In the genomic region with DNA sequence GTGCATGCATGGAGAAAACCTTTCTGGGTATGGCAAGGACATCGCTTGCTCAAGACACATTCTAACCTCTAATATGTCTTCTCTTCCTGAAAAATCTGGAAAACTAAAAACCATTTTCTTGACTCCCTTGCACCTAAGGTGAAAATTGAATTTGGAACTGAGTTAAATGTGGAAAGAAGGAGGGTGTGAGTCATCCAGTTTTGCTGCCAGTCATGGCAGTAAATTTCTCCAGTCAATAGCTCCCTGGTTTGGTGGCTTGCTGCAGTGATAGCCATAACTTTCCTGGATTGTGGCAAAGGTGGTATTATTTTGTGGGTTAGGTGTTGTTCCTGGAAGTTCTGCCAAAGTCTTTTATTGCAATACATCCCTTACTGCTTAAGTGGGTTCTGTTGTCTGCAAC, we compare ENCODE assay signal across 20 cellular contexts. TPM values are rescaled to one million over a fixed set of nuclear protein-coding genes. Genes with fewer than 3 reads are reported as not detected.
DNase-seq lines count a peak whose midpoint lies in the region; ATAC-seq and TF ChIP-seq lines count a peak whose summit lies in the region.
"Had no signal": no experiment of that assay in that cellular context is flagged by ENCODE, and none has a peak within 500 bp of the region (broad histone marks: within the 10 kb centered on the region; RNA-seq: fewer than 3 reads in every experiment).

No MANE protein-coding gene starts in this region.

- peaks cover 9 to 43% (median 30%) of the 10 kb centered on the region in 4 donors for H3K4me1 Mint-ChIP-seq in naive thymus-derived CD8-positive, alpha-beta T cell

- no peak overlapping the region for H3K9ac ChIP-seq in SK-N-SH

- ATAC-seq in SK-N-SH treated with all-trans-retinoic acid at 6 μM for 48 hours (no peak), HG03520 (IDR thresholded peaks at IDR 0.05; ENCODE audit: unreplicated experiment) (no peak)
- no peak for ATAC-seq in naive thymus-derived CD8-positive, alpha-beta T cell
- ATAC-seq: esophagus mucosa, GM12878, HCT116, Panc1 had no signal

- 96% methylated on average over 1 of the region's 1 CpG for WGBS in SK-N-SH (ENCODE audit: low lambda C conversion rate)

- TF ChIP-seq CTCF in SK-N-SH (IDR thresholded peaks at IDR 0.05) (no peak), choroid plexus epithelial cell (conservative IDR thresholded peaks at IDR 0.05; ENCODE audit: low read depth, low read length) (no peak)

- CTCF ChIA-PET in SK-N-SH (lab: Yijun Ruan, JAX) = no interaction called here

- H3K79me2 ChIP-seq in SK-N-SH (ENCODE audit: insufficient read depth) = peaks cover 94% of the 10 kb centered on the region

- H2AFZ ChIP-seq in SK-N-SH (ENCODE audit: low read depth) = no peak overlapping the region

- peak overlapping the region in 7 of 10 donors; percentile 0 to 44 (median 7) for H3K4me3 Mint-ChIP-seq in naive thymus-derived CD8-positive, alpha-beta T cell
- H3K4me3 Mint-ChIP-seq: CD14-positive monocyte had no signal

- no peak for TF ChIP-seq RAD21 in SK-N-SH (IDR thresholded peaks at IDR 0.05; ENCODE audit: low read length)

- H3F3A ChIP-seq in SK-N-SH (replicated peaks; ENCODE audit: insufficient read depth) = no peaks in the 10 kb centered on the region

- no peaks in the 10 kb centered on the region for H3K9me3 ChIP-seq in SK-N-SH
- no peaks in the 10 kb centered on the region for H3K9me3 ChIP-seq in MG63
- H3K9me3 ChIP-seq: left ventricle myocardium inferior had no signal

- H3K4me3 ChIP-seq in SK-N-SH (ENCODE audit: low read depth in 2 of 2, low read length in 1 of 2) = no peak overlapping the region
- no peak overlapping the region for H3K4me3 ChIP-seq in MG63
- no peak overlapping the region for H3K4me3 ChIP-seq in choroid plexus epithelial cell (ENCODE audit: low read depth, low read length)
- H3K4me3 ChIP-seq: left ventricle myocardium inferior had no signal

- no peaks in the 10 kb centered on the region for H3K36me3 ChIP-seq in SK-N-SH (replicated peaks in 1 of 2; ENCODE audit: control insufficient read depth in 1 of 2, insufficient read depth in 2 of 2, low read length in 1 of 2)
- H3K36me3 ChIP-seq in MG63 = peaks cover 25% of the 10 kb centered on the region
- H3K36me3 ChIP-seq: left ventricle myocardium inferior had no signal

- POLR2A ChIA-PET in SK-N-SH (lab: Yijun Ruan, JAX) = no interaction called here
- POLR2A ChIA-PET in naive thymus-derived CD8-positive, alpha-beta T cell (lab: Charles Lee) = no interaction called here

- H3K9me3 Mint-ChIP-seq in naive thymus-derived CD8-positive, alpha-beta T cell = no peaks in the 10 kb centered on the region
- H3K9me3 Mint-ChIP-seq: CD14-positive monocyte, naive B cell had no signal

- DNase-seq in SK-N-SH = no peak
- peak; percentile 23 for DNase-seq in MG63
- peak; percentile 13 for DNase-seq in choroid plexus epithelial cell (ENCODE audit: low read depth)
- no peak for DNase-seq in naive thymus-derived CD8-positive, alpha-beta T cell
- DNase-seq in iPS-NIHi7 (ENCODE audit: extremely low spot score) = no peak
- DNase-seq in NCI-H2196 treated with DMSO at 0.1 percent for 48 hours (lab: John Stamatoyannopoulos, UW; ENCODE audit: unreplicated experiment) = no peak
- DNase-seq: 8988T, anterior cingulate cortex, left ventricle myocardium inferior, naive B cell, NCI-H187 treated with DMSO at 0.1 percent for 48 hours, NCI-H524 had no signal

- no peaks in the 10 kb centered on the region for H4K20me1 ChIP-seq in SK-N-SH (ENCODE audit: insufficient read depth)

- H3K27ac Mint-ChIP-seq in naive thymus-derived CD8-positive, alpha-beta T cell = peak overlapping the region in 1 of 10 donors; percentile 16

- H3K27ac ChIP-seq in SK-N-SH (ENCODE audit: low read depth in 2 of 2, low read length in 1 of 2) = no peak overlapping the region
- H3K27ac ChIP-seq: left ventricle myocardium inferior had no signal

- no peaks in the 10 kb centered on the region for H3K9me2 ChIP-seq in SK-N-SH

- no peak overlapping the region for H3K4me2 ChIP-seq in SK-N-SH

- no peaks in the 10 kb centered on the region for H3K27me3 ChIP-seq in SK-N-SH (ENCODE audit: insufficient read depth)
- H3K27me3 ChIP-seq in MG63 = no peaks in the 10 kb centered on the region

- H3K4me1 ChIP-seq in SK-N-SH (ENCODE audit: control insufficient read depth in 1 of 2, insufficient read depth in 2 of 2, low read depth in 1 of 2, low read length in 1 of 2) = peaks cover 5 to 16% of the 10 kb centered on the region in 2 experiments; a peak in 2 of 4 replicates

- H3K27me3 Mint-ChIP-seq in naive thymus-derived CD8-positive, alpha-beta T cell = no peaks in the 10 kb centered on the region
- H3K27me3 Mint-ChIP-seq: naive B cell had no signal

- TF ChIP-seq EP300 in SK-N-SH (IDR thresholded peaks at IDR 0.05; ENCODE audit: borderline replicate concordance in 1 of 2, low read depth in 1 of 2, low read length in 1 of 2) = no peak

- H3K36me3 Mint-ChIP-seq in naive thymus-derived CD8-positive, alpha-beta T cell = peaks cover 0 to 17% (median 0%) of the 10 kb centered on the region in 3 donors
- H3K36me3 Mint-ChIP-seq: naive B cell had no signal

TF ChIP-seq in SK-N-SH, 30 proteins besides CTCF, POLR2A, EP300 and RAD21 (continues in another document):
- TF ChIP-seq TEAD4 (IDR thresholded peaks at IDR 0.05; ENCODE audit: borderline replicate concordance, insufficient read depth) (no peak), YY1 (IDR thresholded peaks at IDR 0.05; ENCODE audit: low read depth) (no peak)
- TF ChIP-seq, protein P1, sequence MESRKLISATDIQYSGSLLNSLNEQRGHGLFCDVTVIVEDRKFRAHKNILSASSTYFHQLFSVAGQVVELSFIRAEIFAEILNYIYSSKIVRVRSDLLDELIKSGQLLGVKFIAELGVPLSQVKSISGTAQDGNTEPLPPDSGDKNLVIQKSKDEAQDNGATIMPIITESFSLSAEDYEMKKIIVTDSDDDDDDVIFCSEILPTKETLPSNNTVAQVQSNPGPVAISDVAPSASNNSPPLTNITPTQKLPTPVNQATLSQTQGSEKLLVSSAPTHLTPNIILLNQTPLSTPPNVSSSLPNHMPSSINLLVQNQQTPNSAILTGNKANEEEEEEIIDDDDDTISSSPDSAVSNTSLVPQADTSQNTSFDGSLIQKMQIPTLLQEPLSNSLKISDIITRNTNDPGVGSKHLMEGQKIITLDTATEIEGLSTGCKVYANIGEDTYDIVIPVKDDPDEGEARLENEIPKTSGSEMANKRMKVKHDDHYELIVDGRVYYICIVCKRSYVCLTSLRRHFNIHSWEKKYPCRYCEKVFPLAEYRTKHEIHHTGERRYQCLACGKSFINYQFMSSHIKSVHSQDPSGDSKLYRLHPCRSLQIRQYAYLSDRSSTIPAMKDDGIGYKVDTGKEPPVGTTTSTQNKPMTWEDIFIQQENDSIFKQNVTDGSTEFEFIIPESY (IDR thresholded peaks at IDR 0.05; ENCODE audit: borderline replicate concordance, low read depth) = no peak

TF ChIP-seq in SK-N-SH treated with all-trans-retinoic acid at 6 μM for 48 hours, 23 proteins besides CTCF, POLR2A, EP300 and RAD21:
- no peak for TF ChIP-seq ZNF565 (CRISPR knock-in tag; conservative IDR thresholded peaks at IDR 0.05; ENCODE audit: low read depth)

RNA-seq across cellular contexts. Expression of a gene that starts 2.5 kb away (rescaled TPM):
- 25.8 and 33.8 TPM in 2 replicates for polyA plus RNA-seq in SK-N-SH (2012; rRNA removed)
- polyA plus RNA-seq in SK-N-SH (2012; cell fraction: cytosol; rRNA removed) = 37.5 and 39.2 TPM in 2 replicates
- 10.7 and 16.7 TPM in 2 replicates for polyA plus RNA-seq in SK-N-SH (2012; cell fraction: nucleus; rRNA removed)
- total RNA-seq in MG63 (2014; rRNA removed; shearing (Covaris generic); ENCODE audit: low replicate concordance) = 70.5 and 80.4 TPM in 2 replicates
- total RNA-seq in naive thymus-derived CD8-positive, alpha-beta T cell = 10 to 100 TPM; 19.0 to 23.1 TPM
- polyA plus RNA-seq in naive thymus-derived CD8-positive, alpha-beta T cell = 10 to 100 TPM; 39.5 to 48.2 (median 45.4) TPM

RNA-seq across cellular contexts. Expression of a gene that starts 2.8 kb away (rescaled TPM):
- 46.7 and 53.3 TPM in 2 replicates for polyA plus RNA-seq in SK-N-SH (2012; rRNA removed)
- 41.8 and 47.9 TPM in 2 replicates for polyA plus RNA-seq in SK-N-SH (2012; cell fraction: cytosol; rRNA removed)
- polyA plus RNA-seq in SK-N-SH (2012; cell fraction: nucleus; rRNA removed) = 30.1 and 44.6 TPM in 2 replicates
- total RNA-seq in MG63 (2014; rRNA removed; shearing (Covaris generic); ENCODE audit: low replicate concordance) = 115 and 183 TPM in 2 replicates
- 10 to 100 TPM; 69.6 to 76.6 TPM for total RNA-seq in naive thymus-derived CD8-positive, alpha-beta T cell
- polyA plus RNA-seq in naive thymus-derived CD8-positive, alpha-beta T cell = 100 to 1,000 TPM in 1 of 3 donors, 10 to 100 TPM in 2; 83.9 to 109 (median 96.2) TPM

RNA-seq across cellular contexts. Expression of a gene that starts 59.7 kb away (rescaled TPM):
- polyA plus RNA-seq in SK-N-SH (2012; rRNA removed) = 0.54 and 0.96 TPM in 2 replicates
- polyA plus RNA-seq in SK-N-SH (2012; cell fraction: cytosol; rRNA removed) = 0.58 and 1.3 TPM in 2 replicates
- 0.22 and 0.32 TPM in 2 replicates for polyA plus RNA-seq in SK-N-SH (2012; cell fraction: nucleus; rRNA removed)
- 0.43 and 1.0 TPM in 2 replicates for total RNA-seq in MG63 (2014; rRNA removed; shearing (Covaris generic); ENCODE audit: low replicate concordance)
- not detected for total RNA-seq in naive thymus-derived CD8-positive, alpha-beta T cell
- polyA plus RNA-seq in naive thymus-derived CD8-positive, alpha-beta T cell = not detected
- total RNA-seq: GM12878; T-helper 1 cell treated with Interleukin-12 subunit alpha and Interleukin-12 subunit beta and Interleukin-4 antibody, amounts not matched to agents 30 ng/mL and 1 ng/mL, for 36 hours had no signal
- polyA plus RNA-seq: CD14-positive monocyte, GM12878 had no signal

Comparison
In these comparisons a context has a peak if more than half of its experiments do, and no peak if none do; other contexts are left out.
1. DNase-seq: peak in MG63 (single experiment) and choroid plexus epithelial cell (single experiment); none in SK-N-SH (single experiment), naive thymus-derived CD8-positive, alpha-beta T cell (0 of 10), iPS-NIHi7 (single experiment) and NCI-H2196 treated with DMSO at 0.1 percent for 48 hours (single experiment).